Comparison of ENCODE assay signal across 13 cellular contexts in genomic region chr2:100140582-100140981, GRCh38. TPM values are rescaled to one million over a fixed set of nuclear protein-coding genes. Genes with fewer than 3 reads are reported as not detected.
DNase-seq lines count a peak whose midpoint lies in the region; ATAC-seq and TF ChIP-seq lines count a peak whose summit lies in the region.
"Had no signal": no experiment of that assay in that cellular context is flagged by ENCODE, and none has a peak within 500 bp of the region (broad histone marks: within the 10 kb centered on the region; RNA-seq: fewer than 3 reads in every experiment).

No MANE protein-coding gene starts in this region.

- peaks cover 77% of the 10 kb centered on the region for H3K79me2 ChIP-seq in OCI-LY3 (ENCODE audit: low read length)

- peak overlapping the region; percentile 97 for H3K27ac ChIP-seq in OCI-LY3 (ENCODE audit: low read length)
- H3K27ac ChIP-seq in brain microvascular endothelial cell: no peak overlapping the region
- H3K27ac ChIP-seq: RWPE1, thoracic aorta, VCaP had no signal

- H3K36me3 ChIP-seq in OCI-LY3 (replicated peaks; ENCODE audit: low read depth, low read length): peaks cover 44% of the 10 kb centered on the region
- H3K36me3 ChIP-seq in brain microvascular endothelial cell (replicated peaks): no peaks in the 10 kb centered on the region
- H3K36me3 ChIP-seq: thoracic aorta had no signal

- peaks cover 39% of the 10 kb centered on the region for H4K20me1 ChIP-seq in OCI-LY3 (ENCODE audit: insufficient read depth, low read length)

- peak overlapping the region; percentile 98 for H3K9ac ChIP-seq in OCI-LY3 (ENCODE audit: low read length)

- in situ Hi-C loops in brain microvascular endothelial cell (cut with HindIII; ENCODE audit: low pct_ligation_motif_present, low sequenced_read_pairs): no loop called here

- H3K27ac Mint-ChIP-seq in stimulated activated naive CD8-positive, alpha-beta T cell treated with anti-CD3 and anti-CD28 coated beads, Interleukin-15, amount 100 ng/mL, for 72 hours: no peak overlapping the region

- H3K27me3 Mint-ChIP-seq in stimulated activated naive CD8-positive, alpha-beta T cell treated with anti-CD3 and anti-CD28 coated beads, Interleukin-15, amount 100 ng/mL, for 72 hours: peaks cover 21% of the 10 kb centered on the region

- peaks cover 72% of the 10 kb centered on the region for H3K4me1 ChIP-seq in OCI-LY3 (ENCODE audit: low read length)

- ATAC-seq in stimulated activated naive CD8-positive, alpha-beta T cell treated with anti-CD3 and anti-CD28 coated beads, Interleukin-15, Interleukin-2, amounts not matched to agents 100 U/mL and 50 U/mL, for 24 hours: no peak
- no peak for ATAC-seq in stimulated activated naive CD8-positive, alpha-beta T cell treated with anti-CD3 and anti-CD28 coated beads, Interleukin-15, amount 100 ng/mL, for 72 hours
- ATAC-seq in esophagus mucosa (peak; percentile 44), GM21529 (IDR thresholded peaks at IDR 0.05; ENCODE audit: unreplicated experiment) (no peak)

- TF ChIP-seq CTCF in OCI-LY3 (IDR thresholded peaks at IDR 0.05; ENCODE audit: low read depth, low read length) (no peak), brain microvascular endothelial cell (IDR thresholded peaks at IDR 0.05; ENCODE audit: low read depth, low read length, missing control alignments) (no peak)

- H3K9me3 Mint-ChIP-seq in stimulated activated naive CD8-positive, alpha-beta T cell treated with anti-CD3 and anti-CD28 coated beads, Interleukin-15, amount 100 ng/mL, for 72 hours: peaks cover 6 to 12% of the 10 kb centered on the region in 2 donors

- peak overlapping the region; percentile 97 for H3K4me2 ChIP-seq in OCI-LY3 (ENCODE audit: low read length)

- H3K27me3 ChIP-seq in OCI-LY3 (ENCODE audit: low read depth, low read length) (no peaks in the 10 kb centered on the region), brain microvascular endothelial cell (replicated peaks) (no peaks in the 10 kb centered on the region)

- H3K4me3 ChIP-seq in OCI-LY3 (ENCODE audit: low read length) (peak overlapping the region; percentile 89), brain microvascular endothelial cell (ENCODE audit: low read depth, low read length) (no peak overlapping the region)
- H3K4me3 ChIP-seq: thoracic aorta had no signal

- no peak overlapping the region for H3K4me3 Mint-ChIP-seq in stimulated activated naive CD8-positive, alpha-beta T cell treated with anti-CD3 and anti-CD28 coated beads, Interleukin-15, amount 100 ng/mL, for 72 hours

- DNase-seq in stimulated activated naive CD8-positive, alpha-beta T cell treated with anti-CD3 and anti-CD28 coated beads, Interleukin-15, Interleukin-2, amounts not matched to agents 100 U/mL and 50 U/mL, for 24 hours: peak; percentile 5
- no peak for DNase-seq in stimulated activated naive CD8-positive, alpha-beta T cell treated with anti-CD3 and anti-CD28 coated beads, Interleukin-15, amount 100 ng/mL, for 72 hours
- no peak for DNase-seq in HT-29 (ENCODE audit: low spot score)
- DNase-seq in brain microvascular endothelial cell: no peak
- DNase-seq in inferior parietal cortex (ENCODE audit: extremely low spot score): no peak
- DNase-seq: DMS53, NCI-H1092 had no signal

- peaks cover 63% of the 10 kb centered on the region for H3K4me1 Mint-ChIP-seq in stimulated activated naive CD8-positive, alpha-beta T cell treated with anti-CD3 and anti-CD28 coated beads, Interleukin-15, amount 100 ng/mL, for 72 hours

- no peaks in the 10 kb centered on the region for H3K9me3 ChIP-seq in OCI-LY3 (ENCODE audit: insufficient read depth, low read length)
- H3K9me3 ChIP-seq: thoracic aorta had no signal

- no peak overlapping the region for H2AFZ ChIP-seq in OCI-LY3 (ENCODE audit: low read depth, low read length)

RNA-seq across cellular contexts. Expression of gene AFF3, which starts 1.8 kb away (rescaled TPM):
- 0.96 TPM for total RNA-seq in esophagus mucosa
- total RNA-seq in HT-29 (2014; rRNA removed; shearing (Covaris generic)): not detected in 2 replicates
